In the genomic region with DNA sequence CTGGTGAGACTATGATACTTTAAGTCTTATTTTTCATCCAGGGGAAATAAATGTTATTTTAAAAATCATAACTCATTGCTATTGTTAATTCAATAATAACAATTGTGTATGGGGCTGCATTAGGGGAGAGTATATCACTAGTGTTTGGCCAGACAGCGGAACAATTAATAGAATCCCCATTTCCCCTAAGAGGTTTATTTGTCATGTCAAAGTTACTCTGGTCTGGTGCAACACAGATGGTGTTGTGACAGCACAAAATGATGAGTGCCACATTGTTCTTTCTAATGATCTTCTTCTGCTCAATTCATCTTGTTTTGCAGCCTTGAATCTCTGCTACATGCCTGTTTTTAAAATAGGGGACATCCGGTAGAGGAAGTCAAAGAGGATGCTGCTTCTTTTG, we compare ENCODE assay signal across 1 cellular context.
TF ChIP-seq lines count a peak whose summit lies in the region.

No MANE protein-coding gene starts in this region.

TF ChIP-seq in SK-N-SH treated with all-trans-retinoic acid at 6 μM for 48 hours, 23 proteins besides CTCF, POLR2A, EP300 and RAD21 (continued from another document):
- TF ChIP-seq, protein P1, sequence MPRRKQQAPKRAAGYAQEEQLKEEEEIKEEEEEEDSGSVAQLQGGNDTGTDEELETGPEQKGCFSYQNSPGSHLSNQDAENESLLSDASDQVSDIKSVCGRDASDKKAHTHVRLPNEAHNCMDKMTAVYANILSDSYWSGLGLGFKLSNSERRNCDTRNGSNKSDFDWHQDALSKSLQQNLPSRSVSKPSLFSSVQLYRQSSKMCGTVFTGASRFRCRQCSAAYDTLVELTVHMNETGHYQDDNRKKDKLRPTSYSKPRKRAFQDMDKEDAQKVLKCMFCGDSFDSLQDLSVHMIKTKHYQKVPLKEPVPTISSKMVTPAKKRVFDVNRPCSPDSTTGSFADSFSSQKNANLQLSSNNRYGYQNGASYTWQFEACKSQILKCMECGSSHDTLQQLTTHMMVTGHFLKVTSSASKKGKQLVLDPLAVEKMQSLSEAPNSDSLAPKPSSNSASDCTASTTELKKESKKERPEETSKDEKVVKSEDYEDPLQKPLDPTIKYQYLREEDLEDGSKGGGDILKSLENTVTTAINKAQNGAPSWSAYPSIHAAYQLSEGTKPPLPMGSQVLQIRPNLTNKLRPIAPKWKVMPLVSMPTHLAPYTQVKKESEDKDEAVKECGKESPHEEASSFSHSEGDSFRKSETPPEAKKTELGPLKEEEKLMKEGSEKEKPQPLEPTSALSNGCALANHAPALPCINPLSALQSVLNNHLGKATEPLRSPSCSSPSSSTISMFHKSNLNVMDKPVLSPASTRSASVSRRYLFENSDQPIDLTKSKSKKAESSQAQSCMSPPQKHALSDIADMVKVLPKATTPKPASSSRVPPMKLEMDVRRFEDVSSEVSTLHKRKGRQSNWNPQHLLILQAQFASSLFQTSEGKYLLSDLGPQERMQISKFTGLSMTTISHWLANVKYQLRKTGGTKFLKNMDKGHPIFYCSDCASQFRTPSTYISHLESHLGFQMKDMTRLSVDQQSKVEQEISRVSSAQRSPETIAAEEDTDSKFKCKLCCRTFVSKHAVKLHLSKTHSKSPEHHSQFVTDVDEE (CRISPR knock-in tag; IDR thresholded peaks at IDR 0.05): peak; percentile 85
- TF ChIP-seq ZFP3 (CRISPR knock-in tag; IDR thresholded peaks at IDR 0.05) (no peak), GLIS3 (CRISPR knock-in tag; IDR thresholded peaks at IDR 0.05) (0 out of 2 replicates have a peak, but pooled peaks have one; percentile 23)
